ENCODE assay signal across 12 cellular contexts in the genomic region with DNA sequence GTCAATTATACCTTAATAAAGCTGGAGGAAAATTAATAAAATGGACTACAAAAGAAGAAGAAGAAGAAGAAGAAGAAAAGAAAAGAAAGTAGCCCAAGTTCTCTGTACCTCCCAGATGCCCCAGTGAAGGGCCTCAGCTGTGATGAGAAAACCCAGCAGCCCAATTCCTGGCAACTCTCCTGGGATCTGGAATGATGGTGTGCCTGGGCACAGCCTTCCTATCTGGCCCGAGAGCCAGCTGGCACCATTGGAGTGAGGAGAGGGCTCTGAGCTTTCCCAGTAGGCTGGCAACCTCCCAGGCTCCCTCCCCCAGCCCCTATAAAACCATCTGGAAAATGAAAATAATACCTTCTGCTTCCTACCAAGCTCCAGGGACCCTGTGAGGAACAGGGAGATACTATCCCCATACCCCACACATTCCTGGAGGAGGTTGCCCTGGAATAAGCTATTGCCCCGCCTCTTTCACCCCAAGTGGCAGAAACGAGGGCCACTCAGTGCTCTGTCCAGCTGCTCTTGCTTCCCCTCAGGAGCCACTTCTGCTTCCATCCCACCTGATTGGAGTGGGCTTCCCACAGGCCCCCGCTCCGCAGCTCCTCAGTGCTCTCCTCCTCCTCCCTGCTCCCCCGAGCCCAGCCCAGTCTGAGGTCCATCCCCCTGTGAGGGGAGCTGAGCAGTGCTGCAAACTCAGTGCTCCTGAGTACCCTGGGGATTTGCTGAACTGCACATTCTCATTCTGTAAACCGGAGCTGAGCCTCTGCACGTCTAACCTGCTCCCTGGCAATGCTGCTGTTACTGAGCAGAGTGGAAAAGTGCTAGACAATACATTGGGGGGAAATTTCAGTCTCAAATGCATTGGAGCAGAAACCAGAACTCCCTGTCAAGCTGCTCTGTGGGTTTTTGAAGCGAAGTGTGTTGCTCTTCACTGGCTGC.
DNase-seq lines count a peak whose midpoint lies in the region; ATAC-seq, FAIRE-seq and TF ChIP-seq lines count a peak whose summit lies in the region.
"Had no signal": no experiment of that assay in that cellular context is flagged by ENCODE, and none has a peak within 500 bp of the region (broad histone marks: within the 10 kb centered on the region; RNA-seq: fewer than 3 reads in every experiment).

No MANE protein-coding gene starts in this region.

- TF ChIP-seq POLR2A in GM12891 (IDR thresholded peaks at IDR 0.05; ENCODE audit: low read depth, low read length), result no peak

- no peaks in the 10 kb centered on the region for H3K27me3 ChIP-seq in WERI-Rb-1 (ENCODE audit: insufficient read depth, low read depth, severe bottlenecking)

- no peaks in the 10 kb centered on the region for H3K9me3 ChIP-seq in WERI-Rb-1 (ENCODE audit: severe bottlenecking)

- DNase-seq in GM12891 (ENCODE audit: insufficient read length, low spot score) (no peak), amygdala (lab: John Stamatoyannopoulos, UW) (peak in 38 of 56 donors; percentile 6 to 70 (median 21)), myocyte (ENCODE audit: low read depth) (peak; percentile 77), NCI-H1417 treated with DMSO at 0.1 percent for 48 hours (lab: John Stamatoyannopoulos, UW) (no peak), COLO829 (ENCODE audit: low spot score) (no peak), WERI-Rb-1 (no peak)
- no peak for DNase-seq in effector CD4-positive, alpha-beta T cell
- DNase-seq: activated CD4-positive, CD25-positive, alpha-beta regulatory T cell; central memory CD4-positive, alpha-beta T cell; NCI-H187 had no signal

- H3K36me3 ChIP-seq in WERI-Rb-1, result no peaks in the 10 kb centered on the region

- no peak for TF ChIP-seq CTCF in WERI-Rb-1 (IDR thresholded peaks at IDR 0.05; ENCODE audit: low read depth, low read length)

- ATAC-seq in HG03135 (IDR thresholded peaks at IDR 0.05; ENCODE audit: unreplicated experiment), result peak; percentile 85

- no peak overlapping the region for H3K27ac ChIP-seq in WERI-Rb-1

- no peak overlapping the region for H3K4me3 ChIP-seq in WERI-Rb-1 (ENCODE audit: low read depth, low read length)

- FAIRE-seq in GM12891 (lab: Jason Lieb, UNC), result peak; percentile 74
- FAIRE-seq: islet of Langerhans had no signal

TF ChIP-seq in GM12891, 5 proteins besides CTCF, POLR2A, EP300 and RAD21:
- no peak for TF ChIP-seq TAF1 (IDR thresholded peaks at IDR 0.05; ENCODE audit: low read depth, low read length)
- TF ChIP-seq PAX5 (IDR thresholded peaks at IDR 0.05; ENCODE audit: insufficient read depth, low read length, severe bottlenecking), result no peak
- TF ChIP-seq POU2F2 (IDR thresholded peaks at IDR 0.05; ENCODE audit: low read depth, low read length), result no peak
- no peak for TF ChIP-seq SPI1 (IDR thresholded peaks at IDR 0.05; ENCODE audit: low read depth, low read length)
- TF ChIP-seq POLR2AphosphoS5 (IDR thresholded peaks at IDR 0.05; ENCODE audit: low read depth, low read length), result no peak

Comparison
In these comparisons a context has a peak if more than half of its experiments do, and no peak if none do; other contexts are left out.
1. DNase-seq: peak in amygdala (38 of 56) and myocyte (single experiment); none in GM12891 (single experiment), NCI-H1417 treated with DMSO at 0.1 percent for 48 hours (single experiment), COLO829 (single experiment), effector CD4-positive, alpha-beta T cell (single experiment) and WERI-Rb-1 (single experiment).